ENCODE assay signal across 10 cellular contexts in genomic region chr11:64290894-64291745, GRCh38. TPM values are rescaled to one million over a fixed set of nuclear protein-coding genes. Genes with fewer than 3 reads are reported as not detected.
A peak's percentile ranks its signal among the peaks of the same experiment; 100 is the strongest.
DNase-seq lines count a peak whose midpoint lies in the region; ATAC-seq, FAIRE-seq and TF ChIP-seq lines count a peak whose summit lies in the region.
"Had no signal": no experiment of that assay in that cellular context is flagged by ENCODE, and none has a peak within 500 bp of the region (broad histone marks: within the 10 kb centered on the region; RNA-seq: fewer than 3 reads in every experiment).

Gene KCNK4 (plus strand): TSS chr11:64291302. CDS start chr11:64293019, 1,717 bp downstream.

- CTCF ChIA-PET in activated CD4-positive, alpha-beta T cell treated with anti-CD3 and anti-CD28 coated beads for 36 hours (lab: Charles Lee), result interaction anchor here (3.0 kb wide), 1 partner anchor 10 kb away, joined by 13 read pairs; no protein-coding TSS in a partner anchor

- H3K27me3 ChIP-seq in astrocyte (ENCODE audit: insufficient read depth, low read length) (peaks cover 48% of the 10 kb centered on the region), left lung (peaks cover 37 to 63% of the 10 kb centered on the region in 2 donors), subcutaneous abdominal adipose tissue (ENCODE audit: control insufficient read depth in 5 of 5, insufficient read depth in 4 of 5, low read length in 5 of 5) (peaks cover 27 to 55% (median 44%) of the 10 kb centered on the region in 5 donors), uterus (peaks cover 5 to 9% of the 10 kb centered on the region in 2 donors)

- H3K4me1 ChIP-seq in astrocyte (ENCODE audit: insufficient read depth, low read length) (peaks cover 4% of the 10 kb centered on the region), left lung (peaks cover 16 to 28% of the 10 kb centered on the region in 2 donors), subcutaneous abdominal adipose tissue (ENCODE audit: control insufficient read depth in 5 of 5, insufficient read depth in 5 of 5, low read length in 5 of 5) (peaks cover 0 to 24% (median 18%) of the 10 kb centered on the region in 5 donors), uterus (peaks cover 0 to 19% of the 10 kb centered on the region in 2 donors)

- H3K27me3 Mint-ChIP-seq in activated CD4-positive, alpha-beta T cell treated with anti-CD3 and anti-CD28 coated beads for 36 hours, result peaks cover 35% of the 10 kb centered on the region
- H3K27me3 Mint-ChIP-seq in astrocyte (ENCODE audit: low read depth, unreplicated experiment), result peaks cover 38% of the 10 kb centered on the region

- H3K9me3 Mint-ChIP-seq in activated CD4-positive, alpha-beta T cell treated with anti-CD3 and anti-CD28 coated beads for 36 hours (ENCODE audit: low read depth), result no peaks in the 10 kb centered on the region
- H3K9me3 Mint-ChIP-seq in astrocyte (ENCODE audit: unreplicated experiment), result no peaks in the 10 kb centered on the region

- no peaks in the 10 kb centered on the region for H3K36me3 Mint-ChIP-seq in activated CD4-positive, alpha-beta T cell treated with anti-CD3 and anti-CD28 coated beads for 36 hours (ENCODE audit: low read depth)
- peaks cover 4% of the 10 kb centered on the region for H3K36me3 Mint-ChIP-seq in astrocyte (ENCODE audit: low read depth, unreplicated experiment)

- TF ChIP-seq CTCF in astrocyte (IDR thresholded peaks at IDR 0.05; ENCODE audit: insufficient read depth, low read depth, low read length), result no peak
- TF ChIP-seq CTCF in left lung (IDR thresholded peaks at IDR 0.05), result no peak
- TF ChIP-seq CTCF in uterus (IDR thresholded peaks at IDR 0.05), result no peak

- no peak within 1 kb of the TSS for H2AFZ ChIP-seq in astrocyte (ENCODE audit: low read depth, low read length)

- ATAC-seq in activated CD4-positive, alpha-beta T cell treated with anti-CD3 and anti-CD28 coated beads for 36 hours, result no peak
- ATAC-seq in left lung (no peak), GM21360 (IDR thresholded peaks at IDR 0.05; ENCODE audit: unreplicated experiment) (no peak)

- no peak for TF ChIP-seq POLR2A in uterus (IDR thresholded peaks at IDR 0.05)

- H3K4me1 Mint-ChIP-seq in activated CD4-positive, alpha-beta T cell treated with anti-CD3 and anti-CD28 coated beads for 36 hours, result peaks cover 11% of the 10 kb centered on the region
- H3K4me1 Mint-ChIP-seq in astrocyte (ENCODE audit: low read depth, unreplicated experiment), result peaks cover 14% of the 10 kb centered on the region

- no peak for DNase-seq in activated CD4-positive, alpha-beta T cell treated with anti-CD3 and anti-CD28 coated beads for 36 hours
- DNase-seq in activated CD4-positive, alpha-beta T cell treated with anti-CD3 and anti-CD28 coated beads for 1 hour, result no peak
- no peak for DNase-seq in astrocyte (ENCODE audit: low read depth)
- no peak for DNase-seq in left lung
- no peak for DNase-seq in NCI-H2227 (lab: John Stamatoyannopoulos, UW; ENCODE audit: unreplicated experiment)
- no peak for DNase-seq in uterus
- DNase-seq: activated effector memory CD4-positive, alpha-beta T cell treated with Interleukin-2 at 50 U/mL for 16 hours had no signal

- H4K20me1 ChIP-seq in astrocyte (ENCODE audit: insufficient read depth, low read length), result peaks cover 31% of the 10 kb centered on the region

- FAIRE-seq in astrocyte (lab: Jason Lieb, UNC), result no peak
- FAIRE-seq: A204.1 had no signal

- H3K27ac Mint-ChIP-seq in activated CD4-positive, alpha-beta T cell treated with anti-CD3 and anti-CD28 coated beads for 36 hours, result no peak within 1 kb of the TSS
- no peak within 1 kb of the TSS for H3K27ac Mint-ChIP-seq in astrocyte (ENCODE audit: unreplicated experiment)

- peak within 1 kb of the TSS; percentile 7 for H3K4me3 Mint-ChIP-seq in activated CD4-positive, alpha-beta T cell treated with anti-CD3 and anti-CD28 coated beads for 36 hours
- peak within 1 kb of the TSS; percentile 72 for H3K4me3 Mint-ChIP-seq in astrocyte (ENCODE audit: unreplicated experiment)

- intact Hi-C loops in activated CD4-positive, alpha-beta T cell treated with anti-CD3 and anti-CD28 coated beads for 36 hours (cut with DNase I, micrococcal nuclease), result no loop called here
- intact Hi-C loops in left lung (cut with DNase I), result no loop called here
- intact Hi-C loops in uterus (cut with DNase I; ENCODE audit: low total_unique reads), result no loop called here

- H3K27ac ChIP-seq in astrocyte (ENCODE audit: low read depth, low read length) (no peak within 1 kb of the TSS), left lung (no peak within 1 kb of the TSS), subcutaneous abdominal adipose tissue (ENCODE audit: low read depth, low read length) (no peak within 1 kb of the TSS), uterus (no peak within 1 kb of the TSS)

- peak within 1 kb of the TSS; percentile 72 for H3K4me2 ChIP-seq in astrocyte (ENCODE audit: low read length)

- POLR2A ChIA-PET in activated CD4-positive, alpha-beta T cell treated with anti-CD3 and anti-CD28 coated beads for 36 hours (lab: Charles Lee), result no interaction called here

- no peaks in the 10 kb centered on the region for H3K36me3 ChIP-seq in astrocyte (ENCODE audit: insufficient read depth, low read length)
- peaks cover 0 to 7% of the 10 kb centered on the region in 2 donors for H3K36me3 ChIP-seq in left lung
- peaks cover 0 to 4% (median 0%) of the 10 kb centered on the region in 5 donors for H3K36me3 ChIP-seq in subcutaneous abdominal adipose tissue (ENCODE audit: control insufficient read depth in 5 of 5, insufficient read depth in 5 of 5, low read length in 5 of 5)
- H3K36me3 ChIP-seq in uterus, result no peaks in the 10 kb centered on the region

- H3K9ac ChIP-seq in astrocyte (ENCODE audit: low read length) (no peak within 1 kb of the TSS), subcutaneous abdominal adipose tissue (ENCODE audit: low read length in 5 of 5) (no peak within 1 kb of the TSS)

- H3K4me3 ChIP-seq in astrocyte (ENCODE audit: insufficient read depth, low read depth, low read length) (peak within 1 kb of the TSS; percentile 17), left lung (peak within 1 kb of the TSS; percentile 11 to 14), subcutaneous abdominal adipose tissue (ENCODE audit: low read depth in 1 of 5, low read length in 5 of 5) (peak within 1 kb of the TSS in 3 of 5 donors; percentile 8 to 58 (median 36)), uterus (no peak within 1 kb of the TSS)

- H3K79me2 ChIP-seq in astrocyte (ENCODE audit: insufficient read depth, low read length), result no peaks in the 10 kb centered on the region

- H3K9me3 ChIP-seq in astrocyte (ENCODE audit: insufficient read depth, low read depth, low read length) (no peaks in the 10 kb centered on the region), left lung (no peaks in the 10 kb centered on the region), subcutaneous abdominal adipose tissue (ENCODE audit: control insufficient read depth in 5 of 5, low read length in 5 of 5) (no peaks in the 10 kb centered on the region), uterus (no peaks in the 10 kb centered on the region)

RNA-seq across cellular contexts. Expression of gene KCNK4, which starts in this region (rescaled TPM):
- total RNA-seq in activated CD4-positive, alpha-beta T cell treated with anti-CD3 and anti-CD28 coated beads for 36 hours, result not detected
- total RNA-seq in astrocyte (0.52 TPM in 1 of 2 replicates, not detected in the other), left lung (not detected), uterus (under 1 TPM in 2 of 4 donors, not detected in 2; 0.61 to 0.76 TPM)

Comparison
In these comparisons a context has a peak if more than half of its experiments do, and no peak if none do; other contexts are left out.
1. H3K4me3 ChIP-seq: peak in astrocyte (single experiment), left lung (2 of 2) and subcutaneous abdominal adipose tissue (3 of 5); none in uterus (0 of 2).